8 cellular contexts compared by ENCODE assay signal in genomic region chr11:43852057-43852636, GRCh38. TPM values are rescaled to one million over a fixed set of nuclear protein-coding genes. Genes with fewer than 3 reads are reported as not detected.
DNase-seq lines count a peak whose midpoint lies in the region; ATAC-seq, FAIRE-seq and TF ChIP-seq lines count a peak whose summit lies in the region.

No MANE protein-coding gene starts in this region.

- no peaks in the 10 kb centered on the region for H3K9me1 ChIP-seq in endothelial cell of umbilical vein (replicated peaks; ENCODE audit: control insufficient read depth, extremely low read depth, insufficient read depth, low read length)

- no peak overlapping the region for H3K4me3 ChIP-seq in endothelial cell of umbilical vein (replicated peaks in 1 of 3; ENCODE audit: insufficient read depth in 1 of 3, low read depth in 1 of 3, low read length in 3 of 3)

- TF ChIP-seq POLR2A in endothelial cell of umbilical vein (IDR thresholded peaks at IDR 0.05; ENCODE audit: low read depth, low read length) = no peak

- H3K27ac Mint-ChIP-seq in activated CD8-positive, alpha-beta T cell treated with anti-CD3 and anti-CD28 coated beads, Interleukin-2, amount 10 ng/mL, durations not matched to agents 7 days and 5 days = no peak overlapping the region
- no peak overlapping the region for H3K27ac Mint-ChIP-seq in naive B cell
- H3K27ac Mint-ChIP-seq in stimulated activated naive CD8-positive, alpha-beta T cell treated with anti-CD3 and anti-CD28 coated beads, Interleukin-15, amount 100 ng/mL, for 72 hours = no peak overlapping the region

- dilution Hi-C loops in endothelial cell of umbilical vein (cut with MboI; ENCODE audit: extremely low pct_ligation_motif_present, low sequenced_read_pairs) = no loop called here

- intact Hi-C loops in endothelial cell of umbilical vein (cut with micrococcal nuclease) = loop anchor here (1.0 to 10.0 kb wide), 5 partner anchors 27 to 435 kb away; partner anchors contain the start of gene HSD17B12

- no peaks in the 10 kb centered on the region for H3K27me3 Mint-ChIP-seq in activated CD8-positive, alpha-beta T cell treated with anti-CD3 and anti-CD28 coated beads, Interleukin-2, amount 10 ng/mL, durations not matched to agents 7 days and 5 days (ENCODE audit: low read depth)
- no peaks in the 10 kb centered on the region for H3K27me3 Mint-ChIP-seq in naive B cell
- no peaks in the 10 kb centered on the region for H3K27me3 Mint-ChIP-seq in stimulated activated naive CD8-positive, alpha-beta T cell treated with anti-CD3 and anti-CD28 coated beads, Interleukin-15, amount 100 ng/mL, for 72 hours

- CTCF ChIA-PET in activated CD8-positive, alpha-beta T cell treated with anti-CD3 and anti-CD28 coated beads, Interleukin-2, amount 10 ng/mL, durations not matched to agents 7 days and 5 days (lab: Charles Lee) = interaction anchor here (0.7 to 2.5 kb wide), 35 partner anchors 9 to 541 kb away, joined by 3 to 32 read pairs (median 4); partner anchors contain the start of genes API5 and HSD17B12
- CTCF ChIA-PET in endothelial cell of umbilical vein (lab: Charles Lee) = interaction anchor here (0.6 to 5.2 kb wide), 50 partner anchors 8 to 540 kb away, joined by 3 to 85 read pairs (median 4); partner anchors contain the start of genes API5 and HSD17B12

- H3K9me3 ChIP-seq in endothelial cell of umbilical vein (replicated peaks; ENCODE audit: control insufficient read depth, insufficient read depth, low read length) = no peaks in the 10 kb centered on the region

- H3K36me3 ChIP-seq in endothelial cell of umbilical vein (ENCODE audit: control insufficient read depth in 2 of 2, extremely low read depth in 1 of 2, insufficient read depth in 2 of 2, low read length in 2 of 2) = no peaks in the 10 kb centered on the region

- DNase-seq in Ammon's horn (ENCODE audit: low spot score) = peak; percentile 80
- DNase-seq in NCI-H748 treated with DMSO at 0.1 percent for 48 hours (lab: John Stamatoyannopoulos, UW) = peak; percentile 37
- peak; percentile 75 for DNase-seq in activated CD8-positive, alpha-beta T cell treated with anti-CD3 and anti-CD28 coated beads, Interleukin-2, amount 10 ng/mL, durations not matched to agents 7 days and 5 days
- DNase-seq in endothelial cell of umbilical vein (ENCODE audit: low read depth, low spot score) = peak; percentile 78
- peak; percentile 27 for DNase-seq in naive B cell
- peak; percentile 50 to 57 for DNase-seq in stimulated activated naive CD8-positive, alpha-beta T cell treated with anti-CD3 and anti-CD28 coated beads, Interleukin-15, amount 100 ng/mL, for 72 hours

- H4K20me1 ChIP-seq in endothelial cell of umbilical vein (replicated peaks; ENCODE audit: control insufficient read depth, extremely low read depth, insufficient read depth, low read length) = no peaks in the 10 kb centered on the region

- peaks cover 8% of the 10 kb centered on the region for H3K4me1 Mint-ChIP-seq in activated CD8-positive, alpha-beta T cell treated with anti-CD3 and anti-CD28 coated beads, Interleukin-2, amount 10 ng/mL, durations not matched to agents 7 days and 5 days (ENCODE audit: low read depth)
- no peaks in the 10 kb centered on the region for H3K4me1 Mint-ChIP-seq in naive B cell
- H3K4me1 Mint-ChIP-seq in stimulated activated naive CD8-positive, alpha-beta T cell treated with anti-CD3 and anti-CD28 coated beads, Interleukin-15, amount 100 ng/mL, for 72 hours = no peaks in the 10 kb centered on the region

- H3K4me3 Mint-ChIP-seq in activated CD8-positive, alpha-beta T cell treated with anti-CD3 and anti-CD28 coated beads, Interleukin-2, amount 10 ng/mL, durations not matched to agents 7 days and 5 days = no peak overlapping the region
- no peak overlapping the region for H3K4me3 Mint-ChIP-seq in naive B cell
- no peak overlapping the region for H3K4me3 Mint-ChIP-seq in stimulated activated naive CD8-positive, alpha-beta T cell treated with anti-CD3 and anti-CD28 coated beads, Interleukin-15, amount 100 ng/mL, for 72 hours

- peak; percentile 86 for ATAC-seq in GM18511 (IDR thresholded peaks at IDR 0.05; ENCODE audit: unreplicated experiment)
- ATAC-seq in HG03139 (IDR thresholded peaks at IDR 0.05; ENCODE audit: unreplicated experiment) = peak; percentile 91
- peak; percentile 79 for ATAC-seq in activated CD8-positive, alpha-beta T cell treated with anti-CD3 and anti-CD28 coated beads, Interleukin-2, amount 10 ng/mL, durations not matched to agents 7 days and 5 days
- ATAC-seq in naive B cell (ENCODE audit: low read depth in 2 of 2) = peak in 1 of 2 donors; percentile 36
- ATAC-seq in stimulated activated naive CD8-positive, alpha-beta T cell treated with anti-CD3 and anti-CD28 coated beads, Interleukin-15, amount 100 ng/mL, for 72 hours = peak; percentile 80

- peak; percentile 88 for FAIRE-seq in endothelial cell of umbilical vein (lab: Jason Lieb, UNC)

- H3K36me3 Mint-ChIP-seq in activated CD8-positive, alpha-beta T cell treated with anti-CD3 and anti-CD28 coated beads, Interleukin-2, amount 10 ng/mL, durations not matched to agents 7 days and 5 days (ENCODE audit: low read depth) = peaks cover 3% of the 10 kb centered on the region
- H3K36me3 Mint-ChIP-seq in naive B cell = no peaks in the 10 kb centered on the region

- no peak overlapping the region for H3K4me2 ChIP-seq in endothelial cell of umbilical vein (ENCODE audit: insufficient read depth, low read length)

- POLR2A ChIA-PET in activated CD8-positive, alpha-beta T cell treated with anti-CD3 and anti-CD28 coated beads, Interleukin-2, amount 10 ng/mL, durations not matched to agents 7 days and 5 days (lab: Charles Lee) = interaction anchor here (1.1 kb wide), 1 partner anchor 172 kb away, joined by 4 read pairs; the partner anchor contains the start of gene HSD17B12
- POLR2A ChIA-PET in endothelial cell of umbilical vein (lab: Charles Lee) = interaction anchor here (0.8 kb wide), 1 partner anchor 172 kb away, joined by 3 read pairs; the partner anchor contains the start of gene HSD17B12

- no peak overlapping the region for H3K9ac ChIP-seq in endothelial cell of umbilical vein (replicated peaks; ENCODE audit: extremely low read depth, insufficient read depth, low read length)

- no TSS peak for BruUV-seq in endothelial cell of umbilical vein (replicated peaks; lab: Mats Ljungman, UMichigan)

- no peaks in the 10 kb centered on the region for H3K27me3 ChIP-seq in endothelial cell of umbilical vein (ENCODE audit: control insufficient read depth in 2 of 2, insufficient read depth in 2 of 2, low read length in 2 of 2)

- H3K9me3 Mint-ChIP-seq in activated CD8-positive, alpha-beta T cell treated with anti-CD3 and anti-CD28 coated beads, Interleukin-2, amount 10 ng/mL, durations not matched to agents 7 days and 5 days (ENCODE audit: insufficient read depth) = no peaks in the 10 kb centered on the region
- H3K9me3 Mint-ChIP-seq in naive B cell = no peaks in the 10 kb centered on the region
- no peaks in the 10 kb centered on the region for H3K9me3 Mint-ChIP-seq in stimulated activated naive CD8-positive, alpha-beta T cell treated with anti-CD3 and anti-CD28 coated beads, Interleukin-15, amount 100 ng/mL, for 72 hours

- no peaks in the 10 kb centered on the region for H3K79me2 ChIP-seq in endothelial cell of umbilical vein (ENCODE audit: control insufficient read depth, insufficient read depth, low read length)

- no peak overlapping the region for H2AFZ ChIP-seq in endothelial cell of umbilical vein (ENCODE audit: low read depth, low read length)

- no peaks in the 10 kb centered on the region for H3K4me1 ChIP-seq in endothelial cell of umbilical vein (ENCODE audit: control insufficient read depth, extremely low read depth, insufficient read depth, low read length)

- H3K27ac ChIP-seq in endothelial cell of umbilical vein (ENCODE audit: insufficient read depth, low read depth, low read length) = no peak overlapping the region

- peak; percentile 59 to 73 for TF ChIP-seq CTCF in endothelial cell of umbilical vein (IDR thresholded peaks at IDR 0.05; ENCODE audit: extremely low read depth in 1 of 2, insufficient read depth in 1 of 2, low read depth in 1 of 2, low read length in 2 of 2)

TF ChIP-seq in endothelial cell of umbilical vein, 7 proteins besides CTCF, POLR2A, EP300 and RAD21:
- no peak for TF ChIP-seq FOS (IDR thresholded peaks at IDR 0.05; ENCODE audit: borderline replicate concordance, insufficient read depth, low read length)

RNA-seq across cellular contexts. Expression of gene ALKBH3, which starts 28.5 kb away (rescaled TPM):
- total RNA-seq in activated CD8-positive, alpha-beta T cell treated with anti-CD3 and anti-CD28 coated beads, Interleukin-2, amount 10 ng/mL, durations not matched to agents 7 days and 5 days = 10 to 100 TPM; 43.7 to 49.1 TPM
- 32.3 and 34.7 TPM in 2 replicates for total RNA-seq in endothelial cell of umbilical vein
- polyA plus RNA-seq in endothelial cell of umbilical vein (23.0 and 28.0 TPM in 2 replicates), naive B cell (ENCODE audit: low read depth in 6 of 6) (10 to 100 TPM; 15.3 to 40.4 (median 33.5) TPM)
- polyA plus RNA-seq in endothelial cell of umbilical vein (2011; cell fraction: cytosol; rRNA removed) = 32.3 and 34.3 TPM in 2 replicates
- polyA plus RNA-seq in endothelial cell of umbilical vein (2011; cell fraction: nucleus; rRNA removed) = 30.4 and 31.7 TPM in 2 replicates
- polyA plus RNA-seq in endothelial cell of umbilical vein (2012) = 27.8 and 34.4 TPM in 2 replicates
- 17.7 and 22.7 TPM in 2 replicates for polyA minus RNA-seq in endothelial cell of umbilical vein
- polyA minus RNA-seq in endothelial cell of umbilical vein (2011; cell fraction: cytosol; rRNA and poly(A)+ RNA removed) = 2.2 TPM
- 11.3 and 14.6 TPM in 2 replicates for polyA minus RNA-seq in endothelial cell of umbilical vein (2011; cell fraction: nucleus; rRNA and poly(A)+ RNA removed)

Comparison
In these comparisons a context has a peak if more than half of its experiments do, and no peak if none do; other contexts are left out.
1. DNase-seq: peak in every context shown above with its lines; median percentile 80 in Ammon's horn; 78 in endothelial cell of umbilical vein; 75 in activated CD8-positive, alpha-beta T cell treated with anti-CD3 and anti-CD28 coated beads, Interleukin-2, amount 10 ng/mL, durations not matched to agents 7 days and 5 days; 54 in stimulated activated naive CD8-positive, alpha-beta T cell treated with anti-CD3 and anti-CD28 coated beads, Interleukin-15, amount 100 ng/mL, for 72 hours; 37 in NCI-H748 treated with DMSO at 0.1 percent for 48 hours; 27 in naive B cell.